In the genomic region with DNA sequence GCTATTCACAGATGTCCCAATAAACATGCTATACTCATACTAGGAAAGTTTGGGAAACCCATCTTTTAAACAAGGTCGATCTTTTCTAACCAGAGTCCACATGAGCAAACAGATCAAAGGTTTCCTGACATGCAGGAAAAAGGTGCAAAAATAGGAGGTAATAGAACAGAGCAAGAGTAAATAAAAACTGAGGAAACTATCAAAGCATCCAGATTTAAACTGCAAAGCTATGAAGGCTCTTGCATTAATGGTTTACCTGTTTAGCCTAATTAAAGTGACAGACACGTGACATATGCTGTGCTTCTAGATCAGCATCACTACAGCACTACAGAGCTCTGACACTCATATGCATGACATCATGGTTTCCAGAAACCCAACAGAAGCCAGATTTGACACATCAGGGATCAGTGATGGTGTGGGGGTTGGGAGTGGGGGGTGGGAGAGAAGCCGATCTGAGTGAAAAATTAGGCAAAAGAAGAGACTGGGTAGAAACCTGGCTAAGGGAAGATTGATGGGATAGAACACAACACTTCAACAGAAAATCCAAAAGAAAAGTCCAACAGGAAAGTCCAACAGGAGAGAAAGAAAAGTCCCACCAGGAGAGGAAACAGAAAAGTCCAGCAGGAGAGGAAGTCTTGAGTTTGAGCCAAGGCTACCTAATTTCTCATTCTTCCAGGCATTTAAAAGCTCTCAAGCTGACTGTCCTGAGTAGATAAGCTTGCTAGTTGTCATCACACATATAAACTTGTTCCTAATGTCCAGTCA, we compare ENCODE assay signal across 18 cellular contexts.
DNase-seq lines count a peak whose midpoint lies in the region; ATAC-seq, FAIRE-seq and TF ChIP-seq lines count a peak whose summit lies in the region.
"Had no signal": no experiment of that assay in that cellular context is flagged by ENCODE, and none has a peak within 500 bp of the region (broad histone marks: within the 10 kb centered on the region; RNA-seq: fewer than 3 reads in every experiment).

No MANE protein-coding gene starts in this region.

- peaks cover 29% of the 10 kb centered on the region for H3K4me1 Mint-ChIP-seq in astrocyte (ENCODE audit: low read depth, unreplicated experiment)
- H3K4me1 Mint-ChIP-seq: CD4-positive, CD25-positive, alpha-beta regulatory T cell had no signal

- H3K9ac ChIP-seq in IMR-90 (ENCODE audit: low read depth, low read length), result no peak overlapping the region
- H3K9ac ChIP-seq in astrocyte (ENCODE audit: low read length), result no peak overlapping the region
- no peak overlapping the region for H3K9ac ChIP-seq in mesenchymal stem cell (ENCODE audit: low read length)

- H3K36me3 ChIP-seq in IMR-90 (ENCODE audit: control insufficient read depth, insufficient read depth, low read length) (no peaks in the 10 kb centered on the region), astrocyte (ENCODE audit: insufficient read depth, low read length) (no peaks in the 10 kb centered on the region), mesenchymal stem cell (ENCODE audit: control insufficient read depth in 1 of 2, insufficient read depth in 2 of 2, low read depth in 1 of 2, low read length in 2 of 2) (no peaks in the 10 kb centered on the region)
- H3K36me3 ChIP-seq: BE2C had no signal

- no peaks in the 10 kb centered on the region for H3K27me3 ChIP-seq in IMR-90 (ENCODE audit: control insufficient read depth, insufficient read depth, low read length)
- H3K27me3 ChIP-seq in astrocyte (ENCODE audit: insufficient read depth, low read length), result no peaks in the 10 kb centered on the region
- H3K27me3 ChIP-seq in mesenchymal stem cell (ENCODE audit: control insufficient read depth in 1 of 2, insufficient read depth in 1 of 2, low read length in 2 of 2), result no peaks in the 10 kb centered on the region
- H3K27me3 ChIP-seq: BE2C had no signal

- H2BK15ac ChIP-seq in IMR-90 (ENCODE audit: low read depth, low read length) (no peak overlapping the region), mesenchymal stem cell (ENCODE audit: low read depth, poor library complexity, severe bottlenecking) (no peak overlapping the region)

- H2AK9ac ChIP-seq in IMR-90 (replicated peaks; ENCODE audit: low read depth, low read length, poor library complexity), result no peak overlapping the region

- no peak overlapping the region for H2BK5ac ChIP-seq in IMR-90 (ENCODE audit: low read depth, low read length, poor library complexity, severe bottlenecking)
- peak overlapping the region; percentile 59 for H2BK5ac ChIP-seq in mesenchymal stem cell (ENCODE audit: low read depth, low read length, poor library complexity, severe bottlenecking)

- H3K18ac ChIP-seq in IMR-90 (ENCODE audit: low read depth, low read length), result no peak overlapping the region
- no peak overlapping the region for H3K18ac ChIP-seq in mesenchymal stem cell (ENCODE audit: low read depth in 1 of 2, low read length in 2 of 2)

- H2AK5ac ChIP-seq in IMR-90 (ENCODE audit: low read depth, low read length) (no peak overlapping the region), mesenchymal stem cell (ENCODE audit: low read length, severe bottlenecking) (no peak overlapping the region)

- no peak overlapping the region for H4K8ac ChIP-seq in IMR-90 (ENCODE audit: low read depth in 2 of 2, low read length in 2 of 2)
- no peak overlapping the region for H4K8ac ChIP-seq in mesenchymal stem cell (ENCODE audit: low read length)

- no peak overlapping the region for H2AFZ ChIP-seq in IMR-90 (replicated peaks; ENCODE audit: low read length, poor library complexity)
- H2AFZ ChIP-seq in astrocyte (ENCODE audit: low read depth, low read length), result no peak overlapping the region
- no peak overlapping the region for H2AFZ ChIP-seq in mesenchymal stem cell (ENCODE audit: low read depth, low read length)

- TF ChIP-seq CTCF in IMR-90 (conservative IDR thresholded peaks at IDR 0.05; ENCODE audit: low read depth, low read length) (no peak), astrocyte (IDR thresholded peaks at IDR 0.05; ENCODE audit: insufficient read depth, low read depth, low read length) (no peak)

- H3K4me3 ChIP-seq in IMR-90 (ENCODE audit: insufficient read depth, low read depth, low read length), result no peak overlapping the region
- H3K4me3 ChIP-seq in astrocyte (ENCODE audit: insufficient read depth, low read depth, low read length), result no peak overlapping the region
- H3K4me3 ChIP-seq in mesenchymal stem cell (ENCODE audit: insufficient read depth in 1 of 2, low read depth in 1 of 2, low read length in 2 of 2), result no peak overlapping the region

- no peak overlapping the region for H4K5ac ChIP-seq in IMR-90 (ENCODE audit: low read depth, low read length)

- H3K4me1 ChIP-seq in IMR-90 (ENCODE audit: control insufficient read depth, insufficient read depth, low read length) (peaks cover 7% of the 10 kb centered on the region), astrocyte (ENCODE audit: insufficient read depth, low read length) (no peaks in the 10 kb centered on the region), mesenchymal stem cell (ENCODE audit: control insufficient read depth, insufficient read depth, low read depth, low read length) (no peaks in the 10 kb centered on the region)
- H3K4me1 ChIP-seq: BE2C had no signal

- CTCF ChIA-PET in IMR-90 (lab: Yijun Ruan, JAX), result no interaction called here

- TF ChIP-seq RAD21 in IMR-90 (IDR thresholded peaks at IDR 0.05; ENCODE audit: low read length), result no peak

- dilution Hi-C loops in IMR-90 (cut with HindIII; ENCODE audit: low sequenced_read_pairs, unreplicated experiment), result no loop called here

- no TSS peak for BruUV-seq in IMR-90 (replicated peaks; lab: Mats Ljungman, UMichigan)

- H3K4me3 Mint-ChIP-seq in astrocyte (ENCODE audit: unreplicated experiment), result no peak overlapping the region
- H3K4me3 Mint-ChIP-seq: CD4-positive, CD25-positive, alpha-beta regulatory T cell had no signal

- H3K27ac Mint-ChIP-seq in astrocyte (ENCODE audit: unreplicated experiment), result no peak overlapping the region
- H3K27ac Mint-ChIP-seq: CD4-positive, CD25-positive, alpha-beta regulatory T cell had no signal

- intact Hi-C loops in IMR-90 (cut with micrococcal nuclease), result loop anchor here (5.0 to 10.0 kb wide), 2 partner anchors 42 to 511 kb away; no protein-coding TSS in a partner anchor

- H3K36me3 Mint-ChIP-seq in astrocyte (ENCODE audit: low read depth, unreplicated experiment), result peaks cover 2% of the 10 kb centered on the region
- H3K36me3 Mint-ChIP-seq: CD4-positive, CD25-positive, alpha-beta regulatory T cell had no signal

- TF ChIP-seq POLR2A in IMR-90 (IDR thresholded peaks at IDR 0.05; ENCODE audit: low read depth, low read length), result no peak

- H4K20me1 ChIP-seq in IMR-90 (ENCODE audit: insufficient read depth, low read length), result no peaks in the 10 kb centered on the region
- no peaks in the 10 kb centered on the region for H4K20me1 ChIP-seq in astrocyte (ENCODE audit: insufficient read depth, low read length)

- no peaks in the 10 kb centered on the region for H3K9me3 ChIP-seq in IMR-90 (ENCODE audit: control insufficient read depth, insufficient read depth, low read length)
- H3K9me3 ChIP-seq in astrocyte (ENCODE audit: insufficient read depth, low read depth, low read length), result no peaks in the 10 kb centered on the region
- no peaks in the 10 kb centered on the region for H3K9me3 ChIP-seq in mesenchymal stem cell (ENCODE audit: control insufficient read depth, low read length)
- H3K9me3 ChIP-seq: BE2C had no signal

- no peak overlapping the region for H3K23ac ChIP-seq in IMR-90 (ENCODE audit: low read depth, low read length)
- no peak overlapping the region for H3K23ac ChIP-seq in mesenchymal stem cell (ENCODE audit: low read length in 2 of 2)

- no peak overlapping the region for H4K91ac ChIP-seq in IMR-90 (ENCODE audit: insufficient read depth, low read depth, low read length)
- no peak overlapping the region for H4K91ac ChIP-seq in mesenchymal stem cell (ENCODE audit: low read length)

- no peak overlapping the region for H3K4ac ChIP-seq in IMR-90 (ENCODE audit: low read depth, low read length)
- H3K4ac ChIP-seq in mesenchymal stem cell (ENCODE audit: low read depth in 1 of 2, low read length in 2 of 2), result no peak overlapping the region

- no peak overlapping the region for H2BK20ac ChIP-seq in IMR-90 (ENCODE audit: low read depth, low read length)

- no peak overlapping the region for H3K56ac ChIP-seq in IMR-90 (ENCODE audit: extremely low read depth, insufficient read depth, low read length)

- FAIRE-seq in astrocyte (lab: Jason Lieb, UNC), result no peak
- FAIRE-seq: A204.1, G401.6, GM12892, GM18507 had no signal

- H3K27me3 Mint-ChIP-seq in astrocyte (ENCODE audit: low read depth, unreplicated experiment), result no peaks in the 10 kb centered on the region
- H3K27me3 Mint-ChIP-seq: CD4-positive, CD25-positive, alpha-beta regulatory T cell had no signal

- H3K79me1 ChIP-seq in IMR-90 (ENCODE audit: low read depth in 1 of 2, low read length in 2 of 2) (no peaks in the 10 kb centered on the region), mesenchymal stem cell (replicated peaks; ENCODE audit: low read length, poor library complexity, severe bottlenecking) (no peaks in the 10 kb centered on the region)

- H3K4me2 ChIP-seq in IMR-90 (ENCODE audit: low read depth, low read length), result no peak overlapping the region
- H3K4me2 ChIP-seq in astrocyte (ENCODE audit: low read length), result no peak overlapping the region
- no peak overlapping the region for H3K4me2 ChIP-seq in mesenchymal stem cell (ENCODE audit: low read length, poor library complexity, severe bottlenecking)

- DNase-seq in IMR-90, result peak; percentile 10
- peak; percentile 6 for DNase-seq in astrocyte (ENCODE audit: low read depth)
- no peak for DNase-seq in left lobe of liver (ENCODE audit: low spot score)
- no peak for DNase-seq in mesenchymal stem cell
- DNase-seq in COLO829 (ENCODE audit: low spot score), result no peak
- DNase-seq in stimulated activated CD8-positive, alpha-beta memory T cell treated with anti-CD3 and anti-CD28 coated beads, Interleukin-4, amount 100 ng/mL, for 48 hours, result no peak
- DNase-seq: ACHN; BE2C; C1 segment of cervical spinal cord; CD4-positive, CD25-positive, alpha-beta regulatory T cell; GOT3; H7 had no signal

- no peaks in the 10 kb centered on the region for H3K9me3 Mint-ChIP-seq in astrocyte (ENCODE audit: unreplicated experiment)

- no peaks in the 10 kb centered on the region; the same call in 1 of the 2 replicates for H3K9me1 ChIP-seq in IMR-90 (ENCODE audit: insufficient read depth, low read length)

- H3K14ac ChIP-seq in IMR-90 (replicated peaks; ENCODE audit: low read depth, low read length) (no peak overlapping the region), mesenchymal stem cell (ENCODE audit: low read length in 2 of 2) (no peak overlapping the region)

- H2BK12ac ChIP-seq in mesenchymal stem cell (ENCODE audit: low read length in 2 of 2), result no peak overlapping the region

- H3K27ac ChIP-seq in IMR-90 (ENCODE audit: insufficient read depth, low read length), result no peak overlapping the region
- H3K27ac ChIP-seq in astrocyte (ENCODE audit: low read depth, low read length), result no peak overlapping the region
- no peak overlapping the region for H3K27ac ChIP-seq in mesenchymal stem cell (ENCODE audit: low read length, poor library complexity, severe bottlenecking)

- H3K79me2 ChIP-seq in astrocyte (ENCODE audit: insufficient read depth, low read length), result no peaks in the 10 kb centered on the region

- no peak for ATAC-seq in IMR-90 (ENCODE audit: low read depth)
- ATAC-seq in left lobe of liver, result peak; percentile 79
- ATAC-seq in GM18907 (IDR thresholded peaks at IDR 0.05; ENCODE audit: unreplicated experiment), result no peak
- ATAC-seq: HCT116 had no signal

- in situ Hi-C loops in IMR-90 (cut with MboI; ENCODE audit: low sequenced_read_pairs), result no loop called here

- H2BK120ac ChIP-seq in IMR-90 (ENCODE audit: low read depth, low read length) (no peak overlapping the region), mesenchymal stem cell (ENCODE audit: low read depth, low read length) (no peak overlapping the region)

- no CpG with 5 or more reads among the region's 3 CpGs for WGBS in IMR-90 (ENCODE audit: extremely low coverage in 2 of 2, insufficient read length in 1 of 2), 2 experiments
- WGBS in mesenchymal stem cell, result 100% methylated on average over 2 of the region's 3 CpGs

- POLR2A ChIA-PET in IMR-90 (lab: Charles Lee; ENCODE audit: unreplicated experiment), result no interaction called here

Comparison
In these comparisons a context has a peak if more than half of its experiments do, and no peak if none do; other contexts are left out.
1. DNase-seq: peak in IMR-90 (single experiment) and astrocyte (single experiment); none in left lobe of liver (single experiment), mesenchymal stem cell (single experiment), COLO829 (single experiment) and stimulated activated CD8-positive, alpha-beta memory T cell treated with anti-CD3 and anti-CD28 coated beads, Interleukin-4, amount 100 ng/mL, for 48 hours (single experiment).